Comparison of ENCODE assay signal across 1 cellular context in the genomic region with DNA sequence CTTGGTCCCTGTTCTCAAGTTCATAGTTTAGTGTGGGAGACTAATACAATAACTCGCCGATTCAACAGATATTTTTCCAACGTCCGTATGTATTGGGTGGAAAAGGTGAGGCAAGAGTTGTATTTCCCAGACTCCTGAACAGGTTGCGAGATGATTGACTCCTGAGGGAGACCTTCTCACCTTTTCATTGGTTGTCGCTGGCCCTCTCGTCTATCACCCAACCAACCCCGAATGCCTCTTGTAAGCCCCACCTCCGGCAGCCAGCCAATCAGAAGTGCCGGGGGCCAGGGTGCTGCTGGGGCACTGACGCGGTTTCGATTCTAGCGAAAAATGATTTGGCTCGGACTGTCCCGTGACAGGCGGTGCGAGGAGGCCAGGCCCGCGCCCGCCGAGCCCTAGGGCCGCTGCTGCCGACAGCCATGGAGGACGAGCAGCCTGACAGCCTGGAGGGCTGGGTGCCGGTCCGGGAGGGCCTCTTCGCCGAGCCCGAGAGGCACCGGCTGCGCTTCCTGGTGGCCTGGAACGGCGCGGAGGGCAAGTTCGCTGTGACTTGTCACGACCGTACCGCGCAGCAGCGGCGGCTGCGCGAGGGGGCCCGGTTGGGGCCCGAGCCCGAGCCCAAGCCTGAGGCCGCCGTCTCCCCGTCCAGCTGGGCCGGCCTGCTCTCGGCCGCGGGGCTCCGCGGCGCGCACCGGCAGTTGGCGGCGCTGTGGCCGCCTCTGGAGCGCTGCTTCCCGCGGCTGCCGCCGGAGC.
TF ChIP-seq lines count a peak whose summit lies in the region.

A gene with protein sequence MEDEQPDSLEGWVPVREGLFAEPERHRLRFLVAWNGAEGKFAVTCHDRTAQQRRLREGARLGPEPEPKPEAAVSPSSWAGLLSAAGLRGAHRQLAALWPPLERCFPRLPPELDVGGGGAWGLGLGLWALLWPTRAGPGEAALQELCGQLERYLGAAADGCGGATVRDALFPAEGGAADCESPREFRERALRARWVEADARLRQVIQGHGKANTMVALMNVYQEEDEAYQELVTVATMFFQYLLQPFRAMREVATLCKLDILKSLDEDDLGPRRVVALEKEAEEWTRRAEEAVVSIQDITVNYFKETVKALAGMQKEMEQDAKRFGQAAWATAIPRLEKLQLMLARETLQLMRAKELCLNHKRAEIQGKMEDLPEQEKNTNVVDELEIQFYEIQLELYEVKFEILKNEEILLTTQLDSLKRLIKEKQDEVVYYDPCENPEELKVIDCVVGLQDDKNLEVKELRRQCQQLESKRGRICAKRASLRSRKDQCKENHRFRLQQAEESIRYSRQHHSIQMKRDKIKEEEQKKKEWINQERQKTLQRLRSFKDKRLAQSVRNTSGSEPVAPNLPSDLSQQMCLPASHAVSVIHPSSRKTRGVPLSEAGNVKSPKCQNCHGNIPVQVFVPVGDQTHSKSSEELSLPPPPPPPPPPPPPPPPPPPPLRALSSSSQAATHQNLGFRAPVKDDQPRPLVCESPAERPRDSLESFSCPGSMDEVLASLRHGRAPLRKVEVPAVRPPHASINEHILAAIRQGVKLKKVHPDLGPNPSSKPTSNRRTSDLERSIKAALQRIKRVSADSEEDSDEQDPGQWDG (plus strand): TSS at position 321 of the 753 bp plus-strand sequence. CDS start 99 bp downstream, at position 420.

TF ChIP-seq in K562, 482 proteins besides CTCF, POLR2A, EP300 and RAD21 (continued from another document and continues in another):
- TF ChIP-seq, protein P1, sequence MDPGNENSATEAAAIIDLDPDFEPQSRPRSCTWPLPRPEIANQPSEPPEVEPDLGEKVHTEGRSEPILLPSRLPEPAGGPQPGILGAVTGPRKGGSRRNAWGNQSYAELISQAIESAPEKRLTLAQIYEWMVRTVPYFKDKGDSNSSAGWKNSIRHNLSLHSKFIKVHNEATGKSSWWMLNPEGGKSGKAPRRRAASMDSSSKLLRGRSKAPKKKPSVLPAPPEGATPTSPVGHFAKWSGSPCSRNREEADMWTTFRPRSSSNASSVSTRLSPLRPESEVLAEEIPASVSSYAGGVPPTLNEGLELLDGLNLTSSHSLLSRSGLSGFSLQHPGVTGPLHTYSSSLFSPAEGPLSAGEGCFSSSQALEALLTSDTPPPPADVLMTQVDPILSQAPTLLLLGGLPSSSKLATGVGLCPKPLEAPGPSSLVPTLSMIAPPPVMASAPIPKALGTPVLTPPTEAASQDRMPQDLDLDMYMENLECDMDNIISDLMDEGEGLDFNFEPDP (CRISPR knock-in tag; IDR thresholded peaks at IDR 0.05): no peak
- TF ChIP-seq, protein P2, sequence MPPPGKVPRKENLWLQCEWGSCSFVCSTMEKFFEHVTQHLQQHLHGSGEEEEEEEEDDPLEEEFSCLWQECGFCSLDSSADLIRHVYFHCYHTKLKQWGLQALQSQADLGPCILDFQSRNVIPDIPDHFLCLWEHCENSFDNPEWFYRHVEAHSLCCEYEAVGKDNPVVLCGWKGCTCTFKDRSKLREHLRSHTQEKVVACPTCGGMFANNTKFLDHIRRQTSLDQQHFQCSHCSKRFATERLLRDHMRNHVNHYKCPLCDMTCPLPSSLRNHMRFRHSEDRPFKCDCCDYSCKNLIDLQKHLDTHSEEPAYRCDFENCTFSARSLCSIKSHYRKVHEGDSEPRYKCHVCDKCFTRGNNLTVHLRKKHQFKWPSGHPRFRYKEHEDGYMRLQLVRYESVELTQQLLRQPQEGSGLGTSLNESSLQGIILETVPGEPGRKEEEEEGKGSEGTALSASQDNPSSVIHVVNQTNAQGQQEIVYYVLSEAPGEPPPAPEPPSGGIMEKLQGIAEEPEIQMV (tag; conservative IDR thresholded peaks at IDR 0.05; ENCODE audit: low read depth): no peak
- no peak for TF ChIP-seq ZNF134 (CRISPR knock-in tag; conservative IDR thresholded peaks at IDR 0.05)
- peak; percentile 6; the same call in 1 of the 2 replicates for TF ChIP-seq CEBPG (CRISPR knock-in tag; IDR thresholded peaks at IDR 0.05)
- peak; percentile 74 to 83; a peak in 3 of 4 replicates for TF ChIP-seq CEBPG (tag; conservative IDR thresholded peaks at IDR 0.05 in 1 of 2, IDR thresholded peaks at IDR 0.05 in 1 of 2)
- TF ChIP-seq, protein P3, sequence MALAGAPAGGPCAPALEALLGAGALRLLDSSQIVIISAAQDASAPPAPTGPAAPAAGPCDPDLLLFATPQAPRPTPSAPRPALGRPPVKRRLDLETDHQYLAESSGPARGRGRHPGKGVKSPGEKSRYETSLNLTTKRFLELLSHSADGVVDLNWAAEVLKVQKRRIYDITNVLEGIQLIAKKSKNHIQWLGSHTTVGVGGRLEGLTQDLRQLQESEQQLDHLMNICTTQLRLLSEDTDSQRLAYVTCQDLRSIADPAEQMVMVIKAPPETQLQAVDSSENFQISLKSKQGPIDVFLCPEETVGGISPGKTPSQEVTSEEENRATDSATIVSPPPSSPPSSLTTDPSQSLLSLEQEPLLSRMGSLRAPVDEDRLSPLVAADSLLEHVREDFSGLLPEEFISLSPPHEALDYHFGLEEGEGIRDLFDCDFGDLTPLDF (CRISPR knock-in tag; IDR thresholded peaks at IDR 0.05): no peak
- no peak for TF ChIP-seq MYBL2 (IDR thresholded peaks at IDR 0.05; ENCODE audit: low read depth)
- no peak for TF ChIP-seq MYBL2 (CRISPR knock-in tag; IDR thresholded peaks at IDR 0.05; ENCODE audit: borderline replicate concordance)
- TF ChIP-seq POLR3A (IDR thresholded peaks at IDR 0.05; ENCODE audit: borderline replicate concordance, extremely low read depth, insufficient read depth, insufficient read length): no peak
- TF ChIP-seq, protein P4, sequence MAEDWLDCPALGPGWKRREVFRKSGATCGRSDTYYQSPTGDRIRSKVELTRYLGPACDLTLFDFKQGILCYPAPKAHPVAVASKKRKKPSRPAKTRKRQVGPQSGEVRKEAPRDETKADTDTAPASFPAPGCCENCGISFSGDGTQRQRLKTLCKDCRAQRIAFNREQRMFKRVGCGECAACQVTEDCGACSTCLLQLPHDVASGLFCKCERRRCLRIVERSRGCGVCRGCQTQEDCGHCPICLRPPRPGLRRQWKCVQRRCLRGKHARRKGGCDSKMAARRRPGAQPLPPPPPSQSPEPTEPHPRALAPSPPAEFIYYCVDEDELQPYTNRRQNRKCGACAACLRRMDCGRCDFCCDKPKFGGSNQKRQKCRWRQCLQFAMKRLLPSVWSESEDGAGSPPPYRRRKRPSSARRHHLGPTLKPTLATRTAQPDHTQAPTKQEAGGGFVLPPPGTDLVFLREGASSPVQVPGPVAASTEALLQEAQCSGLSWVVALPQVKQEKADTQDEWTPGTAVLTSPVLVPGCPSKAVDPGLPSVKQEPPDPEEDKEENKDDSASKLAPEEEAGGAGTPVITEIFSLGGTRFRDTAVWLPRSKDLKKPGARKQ (CRISPR knock-in tag; IDR thresholded peaks at IDR 0.05): no peak
- TF ChIP-seq, protein P5, sequence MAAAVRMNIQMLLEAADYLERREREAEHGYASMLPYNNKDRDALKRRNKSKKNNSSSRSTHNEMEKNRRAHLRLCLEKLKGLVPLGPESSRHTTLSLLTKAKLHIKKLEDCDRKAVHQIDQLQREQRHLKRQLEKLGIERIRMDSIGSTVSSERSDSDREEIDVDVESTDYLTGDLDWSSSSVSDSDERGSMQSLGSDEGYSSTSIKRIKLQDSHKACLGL (CRISPR knock-in tag; IDR thresholded peaks at IDR 0.05; ENCODE audit: borderline replicate concordance, poor library complexity, severe bottlenecking): no peak
- TF ChIP-seq, protein P6, sequence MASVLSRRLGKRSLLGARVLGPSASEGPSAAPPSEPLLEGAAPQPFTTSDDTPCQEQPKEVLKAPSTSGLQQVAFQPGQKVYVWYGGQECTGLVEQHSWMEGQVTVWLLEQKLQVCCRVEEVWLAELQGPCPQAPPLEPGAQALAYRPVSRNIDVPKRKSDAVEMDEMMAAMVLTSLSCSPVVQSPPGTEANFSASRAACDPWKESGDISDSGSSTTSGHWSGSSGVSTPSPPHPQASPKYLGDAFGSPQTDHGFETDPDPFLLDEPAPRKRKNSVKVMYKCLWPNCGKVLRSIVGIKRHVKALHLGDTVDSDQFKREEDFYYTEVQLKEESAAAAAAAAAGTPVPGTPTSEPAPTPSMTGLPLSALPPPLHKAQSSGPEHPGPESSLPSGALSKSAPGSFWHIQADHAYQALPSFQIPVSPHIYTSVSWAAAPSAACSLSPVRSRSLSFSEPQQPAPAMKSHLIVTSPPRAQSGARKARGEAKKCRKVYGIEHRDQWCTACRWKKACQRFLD (CRISPR knock-in tag; IDR thresholded peaks at IDR 0.05): no peak
- TF ChIP-seq, protein P7, sequence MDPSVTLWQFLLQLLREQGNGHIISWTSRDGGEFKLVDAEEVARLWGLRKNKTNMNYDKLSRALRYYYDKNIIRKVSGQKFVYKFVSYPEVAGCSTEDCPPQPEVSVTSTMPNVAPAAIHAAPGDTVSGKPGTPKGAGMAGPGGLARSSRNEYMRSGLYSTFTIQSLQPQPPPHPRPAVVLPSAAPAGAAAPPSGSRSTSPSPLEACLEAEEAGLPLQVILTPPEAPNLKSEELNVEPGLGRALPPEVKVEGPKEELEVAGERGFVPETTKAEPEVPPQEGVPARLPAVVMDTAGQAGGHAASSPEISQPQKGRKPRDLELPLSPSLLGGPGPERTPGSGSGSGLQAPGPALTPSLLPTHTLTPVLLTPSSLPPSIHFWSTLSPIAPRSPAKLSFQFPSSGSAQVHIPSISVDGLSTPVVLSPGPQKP (CRISPR knock-in tag; IDR thresholded peaks at IDR 0.05): no peak
- peak; percentile 81 for TF ChIP-seq POLR2B (IDR thresholded peaks at IDR 0.05; ENCODE audit: low read depth, partially characterized antibody)
- TF ChIP-seq, protein P8, sequence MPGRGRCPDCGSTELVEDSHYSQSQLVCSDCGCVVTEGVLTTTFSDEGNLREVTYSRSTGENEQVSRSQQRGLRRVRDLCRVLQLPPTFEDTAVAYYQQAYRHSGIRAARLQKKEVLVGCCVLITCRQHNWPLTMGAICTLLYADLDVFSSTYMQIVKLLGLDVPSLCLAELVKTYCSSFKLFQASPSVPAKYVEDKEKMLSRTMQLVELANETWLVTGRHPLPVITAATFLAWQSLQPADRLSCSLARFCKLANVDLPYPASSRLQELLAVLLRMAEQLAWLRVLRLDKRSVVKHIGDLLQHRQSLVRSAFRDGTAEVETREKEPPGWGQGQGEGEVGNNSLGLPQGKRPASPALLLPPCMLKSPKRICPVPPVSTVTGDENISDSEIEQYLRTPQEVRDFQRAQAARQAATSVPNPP (IDR thresholded peaks at IDR 0.05; ENCODE audit: borderline replicate concordance, insufficient read depth, insufficient read length): no peak
- TF ChIP-seq, protein P9, sequence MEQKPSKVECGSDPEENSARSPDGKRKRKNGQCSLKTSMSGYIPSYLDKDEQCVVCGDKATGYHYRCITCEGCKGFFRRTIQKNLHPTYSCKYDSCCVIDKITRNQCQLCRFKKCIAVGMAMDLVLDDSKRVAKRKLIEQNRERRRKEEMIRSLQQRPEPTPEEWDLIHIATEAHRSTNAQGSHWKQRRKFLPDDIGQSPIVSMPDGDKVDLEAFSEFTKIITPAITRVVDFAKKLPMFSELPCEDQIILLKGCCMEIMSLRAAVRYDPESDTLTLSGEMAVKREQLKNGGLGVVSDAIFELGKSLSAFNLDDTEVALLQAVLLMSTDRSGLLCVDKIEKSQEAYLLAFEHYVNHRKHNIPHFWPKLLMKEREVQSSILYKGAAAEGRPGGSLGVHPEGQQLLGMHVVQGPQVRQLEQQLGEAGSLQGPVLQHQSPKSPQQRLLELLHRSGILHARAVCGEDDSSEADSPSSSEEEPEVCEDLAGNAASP (IDR thresholded peaks at IDR 0.05): no peak
- TF ChIP-seq NR4A1 (CRISPR knock-in tag; IDR thresholded peaks at IDR 0.05): no peak
- no peak for TF ChIP-seq NR4A1 (tag; IDR thresholded peaks at IDR 0.05)
- 0 out of 3 replicates have a peak, but pooled peaks of 1 of the 2 experiments have one; percentile 4 for TF ChIP-seq CBX3 (IDR thresholded peaks at IDR 0.05; ENCODE audit: borderline replicate concordance in 1 of 2, low read length in 2 of 2)
- TF ChIP-seq, protein P10, sequence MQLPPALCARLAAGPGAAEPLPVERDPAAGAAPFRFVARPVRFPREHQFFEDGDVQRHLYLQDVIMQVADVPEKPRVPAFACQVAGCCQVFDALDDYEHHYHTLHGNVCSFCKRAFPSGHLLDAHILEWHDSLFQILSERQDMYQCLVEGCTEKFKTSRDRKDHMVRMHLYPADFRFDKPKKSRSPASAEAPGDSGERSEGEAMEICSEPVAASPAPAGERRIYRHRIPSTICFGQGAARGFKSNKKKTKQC (CRISPR knock-in tag; IDR thresholded peaks at IDR 0.05): no peak
- TF ChIP-seq, protein P11, sequence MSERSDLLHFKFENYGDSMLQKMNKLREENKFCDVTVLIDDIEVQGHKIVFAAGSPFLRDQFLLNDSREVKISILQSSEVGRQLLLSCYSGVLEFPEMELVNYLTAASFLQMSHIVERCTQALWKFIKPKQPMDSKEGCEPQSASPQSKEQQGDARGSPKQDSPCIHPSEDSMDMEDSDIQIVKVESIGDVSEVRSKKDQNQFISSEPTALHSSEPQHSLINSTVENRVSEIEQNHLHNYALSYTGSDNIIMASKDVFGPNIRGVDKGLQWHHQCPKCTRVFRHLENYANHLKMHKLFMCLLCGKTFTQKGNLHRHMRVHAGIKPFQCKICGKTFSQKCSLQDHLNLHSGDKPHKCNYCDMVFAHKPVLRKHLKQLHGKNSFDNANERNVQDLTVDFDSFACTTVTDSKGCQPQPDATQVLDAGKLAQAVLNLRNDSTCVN (CRISPR knock-in tag; IDR thresholded peaks at IDR 0.05): no peak
- no peak for TF ChIP-seq BCL6 (CRISPR knock-in tag; IDR thresholded peaks at IDR 0.05)
- no peak for TF ChIP-seq MCM2 (IDR thresholded peaks at IDR 0.05; ENCODE audit: low read depth)
- TF ChIP-seq, protein P12, sequence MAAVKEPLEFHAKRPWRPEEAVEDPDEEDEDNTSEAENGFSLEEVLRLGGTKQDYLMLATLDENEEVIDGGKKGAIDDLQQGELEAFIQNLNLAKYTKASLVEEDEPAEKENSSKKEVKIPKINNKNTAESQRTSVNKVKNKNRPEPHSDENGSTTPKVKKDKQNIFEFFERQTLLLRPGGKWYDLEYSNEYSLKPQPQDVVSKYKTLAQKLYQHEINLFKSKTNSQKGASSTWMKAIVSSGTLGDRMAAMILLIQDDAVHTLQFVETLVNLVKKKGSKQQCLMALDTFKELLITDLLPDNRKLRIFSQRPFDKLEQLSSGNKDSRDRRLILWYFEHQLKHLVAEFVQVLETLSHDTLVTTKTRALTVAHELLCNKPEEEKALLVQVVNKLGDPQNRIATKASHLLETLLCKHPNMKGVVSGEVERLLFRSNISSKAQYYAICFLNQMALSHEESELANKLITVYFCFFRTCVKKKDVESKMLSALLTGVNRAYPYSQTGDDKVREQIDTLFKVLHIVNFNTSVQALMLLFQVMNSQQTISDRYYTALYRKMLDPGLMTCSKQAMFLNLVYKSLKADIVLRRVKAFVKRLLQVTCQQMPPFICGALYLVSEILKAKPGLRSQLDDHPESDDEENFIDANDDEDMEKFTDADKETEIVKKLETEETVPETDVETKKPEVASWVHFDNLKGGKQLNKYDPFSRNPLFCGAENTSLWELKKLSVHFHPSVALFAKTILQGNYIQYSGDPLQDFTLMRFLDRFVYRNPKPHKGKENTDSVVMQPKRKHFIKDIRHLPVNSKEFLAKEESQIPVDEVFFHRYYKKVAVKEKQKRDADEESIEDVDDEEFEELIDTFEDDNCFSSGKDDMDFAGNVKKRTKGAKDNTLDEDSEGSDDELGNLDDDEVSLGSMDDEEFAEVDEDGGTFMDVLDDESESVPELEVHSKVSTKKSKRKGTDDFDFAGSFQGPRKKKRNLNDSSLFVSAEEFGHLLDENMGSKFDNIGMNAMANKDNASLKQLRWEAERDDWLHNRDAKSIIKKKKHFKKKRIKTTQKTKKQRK (IDR thresholded peaks at IDR 0.05; ENCODE audit: borderline replicate concordance, low read depth, low read length): 0 out of 2 replicates have a peak, but pooled peaks have one; percentile 14
- no peak for TF ChIP-seq ZBTB7A (IDR thresholded peaks at IDR 0.05; ENCODE audit: borderline replicate concordance, control insufficient read depth, low read depth, low read length)
- peak; percentile 44; the same call in 1 of the 2 replicates for TF ChIP-seq PML (IDR thresholded peaks at IDR 0.05; ENCODE audit: low read length)
- TF ChIP-seq ZNF24 (IDR thresholded peaks at IDR 0.05): no peak; the same call in 1 of the 2 replicates
